In genomic region chr2:164032995-164033394, GRCh38 we compare ENCODE assay signal across 1 cellular context.
TF ChIP-seq lines count a peak whose summit lies in the region.

No MANE protein-coding gene starts in this region.

TF ChIP-seq in H1, 55 proteins besides CTCF, POLR2A, EP300 and RAD21:
- no peak for TF ChIP-seq YY1 (IDR thresholded peaks at IDR 0.05; ENCODE audit: low read depth, low read length)
- no peak for TF ChIP-seq SP1 (IDR thresholded peaks at IDR 0.05; ENCODE audit: low read depth, low read length)
- TF ChIP-seq FOSL1 (IDR thresholded peaks at IDR 0.05; ENCODE audit: insufficient read depth, low read depth, low read length) = no peak
TF ChIP-seq in H1: peak in this region for 0.
